Comparison of ENCODE assay signal across 8 cellular contexts in the genomic region with DNA sequence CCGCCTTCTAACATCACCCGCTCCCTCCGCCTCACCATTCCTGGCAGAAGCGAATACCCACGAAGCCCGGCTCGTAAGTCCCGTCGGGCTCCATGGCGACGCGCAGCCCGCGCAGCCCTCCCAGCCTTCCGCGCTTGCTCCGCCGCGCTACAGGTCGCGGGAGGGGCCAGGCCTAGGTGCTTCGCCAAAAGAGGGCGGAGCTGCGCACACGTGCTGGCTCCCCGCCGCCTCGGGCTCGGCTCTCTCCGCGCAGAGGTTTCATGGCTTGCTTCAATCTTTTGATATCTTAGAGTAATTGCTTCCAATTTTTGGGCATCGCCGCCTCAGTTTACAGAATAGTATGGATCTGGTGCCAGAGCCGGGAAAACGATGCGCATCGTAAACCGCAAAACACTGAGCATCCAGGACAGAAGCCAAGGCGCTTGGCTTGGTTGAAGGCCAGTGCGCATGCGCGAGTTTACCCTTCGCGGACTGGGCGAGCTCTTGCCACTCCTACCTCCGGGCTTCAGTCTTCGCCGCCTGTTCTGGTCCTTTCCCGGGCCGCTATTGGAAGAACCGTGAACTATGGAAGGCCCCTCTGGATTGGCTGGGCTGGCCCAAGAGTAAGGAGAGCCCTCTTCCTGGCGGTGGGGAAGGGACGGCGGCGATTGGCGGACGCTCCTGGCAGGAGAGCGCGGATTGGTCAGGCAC. TPM values are rescaled to one million over a fixed set of nuclear protein-coding genes. Genes with fewer than 3 reads are reported as not detected.
DNase-seq lines count a peak whose midpoint lies in the region; ATAC-seq and TF ChIP-seq lines count a peak whose summit lies in the region.

A gene (minus strand): TSS at position 113 of the 690 bp plus-strand sequence. CDS start 19 bp downstream, at position 94.

- H3K4me1 ChIP-seq in ES-I3 (ENCODE audit: insufficient read depth, low read length), result peaks cover 11% of the 10 kb centered on the region
- H3K4me1 ChIP-seq in HAP-1, result peaks cover 12% of the 10 kb centered on the region
- H3K4me1 ChIP-seq in MM.1S (ENCODE audit: low read length), result peaks cover 10% of the 10 kb centered on the region; the same call in 1 of the 2 replicates

- peak within 1 kb of the TSS; percentile 93 for H3K4me2 ChIP-seq in MM.1S (ENCODE audit: low read depth, low read length)

- H3K79me2 ChIP-seq in MM.1S (ENCODE audit: low read length), result peaks cover 23% of the 10 kb centered on the region

- in situ Hi-C loops in HAP-1 (cut with MboI; ENCODE audit: low sequenced_read_pairs), result no loop called here

- H3K36me3 ChIP-seq in ES-I3 (ENCODE audit: insufficient read depth, low read length), result peaks cover 6% of the 10 kb centered on the region
- peaks cover 38% of the 10 kb centered on the region for H3K36me3 ChIP-seq in HAP-1 (replicated peaks)
- H3K36me3 ChIP-seq in MM.1S (replicated peaks; ENCODE audit: insufficient read depth, low read length), result no peaks in the 10 kb centered on the region

- H4K20me1 ChIP-seq in MM.1S (ENCODE audit: insufficient read depth, low read length), result no peaks in the 10 kb centered on the region

- H2AFZ ChIP-seq in MM.1S (ENCODE audit: low read length), result peak within 1 kb of the TSS; percentile 86

- no peaks in the 10 kb centered on the region for H3F3A ChIP-seq in MM.1S (ENCODE audit: insufficient read depth, low read length)

- H3K4me3 ChIP-seq in HAP-1, result peak within 1 kb of the TSS; percentile 72
- peak within 1 kb of the TSS; percentile 94 for H3K4me3 ChIP-seq in MM.1S (ENCODE audit: low read length)
- peak within 1 kb of the TSS; percentile 82 for H3K4me3 ChIP-seq in fibroblast of the aortic adventitia (ENCODE audit: low read depth, low read length)

- peak within 1 kb of the TSS; percentile 98 for H3K4me3 Mint-ChIP-seq in nephron progenitor cell
- peak within 1 kb of the TSS; percentile 99 for H3K4me3 Mint-ChIP-seq in stimulated activated naive CD8-positive, alpha-beta T cell treated with anti-CD3 and anti-CD28 coated beads, Interleukin-15, amount 100 ng/mL, for 72 hours

- no peaks in the 10 kb centered on the region for H3K9me3 ChIP-seq in ES-I3 (ENCODE audit: control insufficient read depth, insufficient read depth, low read length)
- H3K9me3 ChIP-seq in HAP-1, result no peaks in the 10 kb centered on the region
- H3K9me3 ChIP-seq in MM.1S (replicated peaks; ENCODE audit: insufficient read depth, low read length), result no peaks in the 10 kb centered on the region

- H3K27me3 ChIP-seq in HAP-1 (ENCODE audit: low read depth) (no peaks in the 10 kb centered on the region), MM.1S (replicated peaks; ENCODE audit: insufficient read depth, low read length) (no peaks in the 10 kb centered on the region)

- no peaks in the 10 kb centered on the region for H3K9me2 ChIP-seq in MM.1S (replicated peaks; ENCODE audit: insufficient read depth, low read length)

- H3K4me1 Mint-ChIP-seq in nephron progenitor cell, result peaks cover 45% of the 10 kb centered on the region
- H3K4me1 Mint-ChIP-seq in stimulated activated naive CD8-positive, alpha-beta T cell treated with anti-CD3 and anti-CD28 coated beads, Interleukin-15, amount 100 ng/mL, for 72 hours, result peaks cover 49% of the 10 kb centered on the region

- peaks cover 16% of the 10 kb centered on the region for H3K27me3 Mint-ChIP-seq in nephron progenitor cell (ENCODE audit: low read depth, poor library complexity)
- no peaks in the 10 kb centered on the region for H3K27me3 Mint-ChIP-seq in stimulated activated naive CD8-positive, alpha-beta T cell treated with anti-CD3 and anti-CD28 coated beads, Interleukin-15, amount 100 ng/mL, for 72 hours

- TF ChIP-seq CTCF in MM.1S (IDR thresholded peaks at IDR 0.05; ENCODE audit: low read length), result no peak
- TF ChIP-seq CTCF in fibroblast of the aortic adventitia (IDR thresholded peaks at IDR 0.05; ENCODE audit: insufficient read depth, low read length), result no peak
- TF ChIP-seq CTCF in nephron progenitor cell (IDR thresholded peaks at IDR 0.05), result no peak

- ATAC-seq in stimulated activated naive CD8-positive, alpha-beta T cell treated with anti-CD3 and anti-CD28 coated beads, Interleukin-15, amount 100 ng/mL, for 72 hours, result peak; percentile 91

- DNase-seq in HAP-1 (ENCODE audit: low spot score in 2 of 2) (peak; percentile 99), MM.1S (peak; percentile 98), SIG-M5 (lab: John Stamatoyannopoulos, UW) (peak; percentile 98), activated gamma-delta T cell (lab: John Stamatoyannopoulos, UW) (peak; percentile 96), fibroblast of the aortic adventitia (ENCODE audit: low read depth) (peak; percentile 100), nephron progenitor cell (peak; percentile 99)
- DNase-seq in stimulated activated naive CD8-positive, alpha-beta T cell treated with anti-CD3 and anti-CD28 coated beads, Interleukin-15, amount 100 ng/mL, for 72 hours, result peak; percentile 99

- peak within 1 kb of the TSS; percentile 83 for H3K27ac ChIP-seq in MM.1S (ENCODE audit: low read length)

- H3K36me3 Mint-ChIP-seq in nephron progenitor cell (ENCODE audit: low read depth), result peaks cover 40% of the 10 kb centered on the region

- H3K27ac Mint-ChIP-seq in nephron progenitor cell, result peak within 1 kb of the TSS; percentile 96
- peak within 1 kb of the TSS; percentile 97 to 99 for H3K27ac Mint-ChIP-seq in stimulated activated naive CD8-positive, alpha-beta T cell treated with anti-CD3 and anti-CD28 coated beads, Interleukin-15, amount 100 ng/mL, for 72 hours

- H3K9ac ChIP-seq in ES-I3 (ENCODE audit: low read depth, low read length) (peak within 1 kb of the TSS; percentile 90), MM.1S (ENCODE audit: low read length) (peak within 1 kb of the TSS; percentile 83)

- H3K9me3 Mint-ChIP-seq in nephron progenitor cell, result no peaks in the 10 kb centered on the region
- no peaks in the 10 kb centered on the region for H3K9me3 Mint-ChIP-seq in stimulated activated naive CD8-positive, alpha-beta T cell treated with anti-CD3 and anti-CD28 coated beads, Interleukin-15, amount 100 ng/mL, for 72 hours

RNA-seq across cellular contexts. Expression of the gene that starts here (rescaled TPM):
- total RNA-seq in fibroblast of the aortic adventitia (ENCODE audit: low replicate concordance), result 33.2 and 37.9 TPM in 2 replicates

Comparison
In these comparisons a context has a peak if more than half of its experiments do, and no peak if none do; other contexts are left out.
1. Peak in every context shown above with its lines: DNase-seq, ATAC-seq, H3K4me3 ChIP-seq and H3K27ac ChIP-seq.